In the genomic region with DNA sequence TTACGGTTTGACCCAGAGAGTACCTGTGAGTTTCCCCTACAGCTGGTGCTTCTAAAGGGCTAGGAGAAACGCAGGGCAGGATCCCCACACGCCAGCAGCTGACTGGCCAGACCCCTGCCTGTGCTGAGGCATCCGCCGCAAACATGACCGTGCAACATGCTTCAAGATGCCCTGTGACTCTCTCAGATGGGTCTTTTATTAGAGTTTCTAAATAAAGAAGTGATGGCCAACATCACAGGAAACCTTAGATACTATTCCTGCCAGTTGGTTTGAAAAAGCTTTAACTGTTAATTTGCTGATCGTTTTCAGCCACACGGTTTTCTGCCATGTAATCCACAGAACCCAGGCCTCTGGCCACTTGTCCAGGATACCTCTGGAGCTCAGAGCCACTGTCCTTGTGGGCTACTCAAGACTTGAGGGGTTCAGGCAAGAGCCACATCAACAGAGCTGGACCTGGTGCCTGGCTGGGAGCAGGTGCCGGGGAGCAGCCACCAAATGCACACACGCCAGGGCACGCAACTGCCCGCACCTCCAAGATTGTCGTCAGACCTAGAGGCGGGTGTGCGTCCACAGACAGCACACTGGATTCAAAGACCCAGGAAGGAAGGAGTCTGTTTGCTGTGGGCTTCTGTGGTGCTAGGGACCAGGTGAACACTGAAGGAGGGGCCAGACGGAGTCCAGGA, we compare ENCODE assay signal across 14 cellular contexts.
DNase-seq lines count a peak whose midpoint lies in the region; ATAC-seq and TF ChIP-seq lines count a peak whose summit lies in the region.
"Had no signal": no experiment of that assay in that cellular context is flagged by ENCODE, and none has a peak within 500 bp of the region (broad histone marks: within the 10 kb centered on the region; RNA-seq: fewer than 3 reads in every experiment).

No MANE protein-coding gene starts in this region.

- H4K20me1 ChIP-seq in Karpas-422 (ENCODE audit: insufficient read depth, low read depth, low read length), result peaks cover 45% of the 10 kb centered on the region; the same call in 1 of the 2 replicates

- peaks cover 80% of the 10 kb centered on the region for H3K79me2 ChIP-seq in Karpas-422 (ENCODE audit: low read length)

- H3K9ac ChIP-seq in Karpas-422 (ENCODE audit: low read length), result no peak overlapping the region

- no peak overlapping the region for H3K27ac ChIP-seq in Karpas-422 (ENCODE audit: low read length)
- H3K27ac ChIP-seq: C4-2B, pancreas, PC-9 had no signal

- H3K27me3 Mint-ChIP-seq in Caco-2 (ENCODE audit: insufficient read depth, unreplicated experiment) (no peaks in the 10 kb centered on the region), osteocyte (ENCODE audit: unreplicated experiment) (no peaks in the 10 kb centered on the region)
- H3K27me3 Mint-ChIP-seq in activated CD8-positive, alpha-beta T cell treated with anti-CD3 and anti-CD28 coated beads, Interleukin-2, amount 10 ng/mL, durations not matched to agents 7 days and 5 days (ENCODE audit: low read depth), result no peaks in the 10 kb centered on the region

- CTCF ChIA-PET in Caco-2 (lab: Charles Lee), result interaction anchor here (1.0 kb wide), 1 partner anchor 47 kb away, joined by 3 read pairs; no protein-coding TSS in a partner anchor
- CTCF ChIA-PET in activated CD8-positive, alpha-beta T cell treated with anti-CD3 and anti-CD28 coated beads, Interleukin-2, amount 10 ng/mL, durations not matched to agents 7 days and 5 days (lab: Charles Lee), result interaction anchor here (0.8 to 2.4 kb wide), 6 partner anchors 16 to 221 kb away, joined by 3 to 12 read pairs (median 4); a partner anchor contains a TSS

- H3K4me3 ChIP-seq in Caco-2 (ENCODE audit: low read depth, low read length), result no peak overlapping the region
- no peak overlapping the region for H3K4me3 ChIP-seq in Karpas-422 (ENCODE audit: low read length)
- H3K4me3 ChIP-seq: pancreas, PC-9 had no signal

- DNase-seq in Caco-2 (no peak), left cardiac atrium (peak; percentile 32), osteocyte (ENCODE audit: extremely low spot score, unreplicated experiment) (no peak), cerebellum (ENCODE audit: low spot score) (no peak), AG08396 (ENCODE audit: low spot score) (no peak), Karpas-422 (no peak), NCI-H146 (lab: John Stamatoyannopoulos, UW) (no peak)
- DNase-seq in activated CD8-positive, alpha-beta T cell treated with anti-CD3 and anti-CD28 coated beads, Interleukin-2, amount 10 ng/mL, durations not matched to agents 7 days and 5 days, result no peak
- DNase-seq: activated CD8-positive, alpha-beta memory T cell treated with anti-CD3 and anti-CD28 coated beads for 24 hours; left colon; PC-9; stimulated activated CD4-positive, alpha-beta T cell treated with anti-CD3 and anti-CD28 coated beads, Interleukin-1b, Interleukin-23, amount 100 ng/mL, for 48 hours had no signal

- H3K9me2 ChIP-seq in Karpas-422 (replicated peaks; ENCODE audit: insufficient read depth, low read length), result no peaks in the 10 kb centered on the region

- peaks cover 16% of the 10 kb centered on the region for H3K4me1 ChIP-seq in Caco-2
- peaks cover 12% of the 10 kb centered on the region for H3K4me1 ChIP-seq in Karpas-422 (ENCODE audit: low read length)

- no peak for ATAC-seq in activated CD8-positive, alpha-beta T cell treated with anti-CD3 and anti-CD28 coated beads, Interleukin-2, amount 10 ng/mL, durations not matched to agents 7 days and 5 days
- ATAC-seq in left cardiac atrium, result peak; percentile 10 to 24
- ATAC-seq: left colon, pancreas had no signal

- H3K4me3 Mint-ChIP-seq in Caco-2 (ENCODE audit: unreplicated experiment) (no peak overlapping the region), osteocyte (ENCODE audit: unreplicated experiment) (no peak overlapping the region)
- no peak overlapping the region for H3K4me3 Mint-ChIP-seq in activated CD8-positive, alpha-beta T cell treated with anti-CD3 and anti-CD28 coated beads, Interleukin-2, amount 10 ng/mL, durations not matched to agents 7 days and 5 days

- no peak overlapping the region for H3K4me2 ChIP-seq in Karpas-422 (ENCODE audit: low read depth, low read length, poor library complexity, severe bottlenecking)
- H3K4me2 ChIP-seq: PC-9 had no signal

- intact Hi-C loops in Caco-2 (cut with micrococcal nuclease; ENCODE audit: unreplicated experiment) (no loop called here), left cardiac atrium (cut with DNase I) (loop anchor here (10.0 kb wide), 2 partner anchors 59 to 169 kb away; a partner anchor contains a TSS)

- H3K9me3 Mint-ChIP-seq in Caco-2 (ENCODE audit: unreplicated experiment) (no peaks in the 10 kb centered on the region), osteocyte (ENCODE audit: unreplicated experiment) (no peaks in the 10 kb centered on the region)
- H3K9me3 Mint-ChIP-seq in activated CD8-positive, alpha-beta T cell treated with anti-CD3 and anti-CD28 coated beads, Interleukin-2, amount 10 ng/mL, durations not matched to agents 7 days and 5 days (ENCODE audit: insufficient read depth), result no peaks in the 10 kb centered on the region

- H3K4me1 Mint-ChIP-seq in Caco-2 (ENCODE audit: low read depth, unreplicated experiment) (peaks cover 36% of the 10 kb centered on the region), osteocyte (ENCODE audit: unreplicated experiment) (peaks cover 51% of the 10 kb centered on the region)
- H3K4me1 Mint-ChIP-seq in activated CD8-positive, alpha-beta T cell treated with anti-CD3 and anti-CD28 coated beads, Interleukin-2, amount 10 ng/mL, durations not matched to agents 7 days and 5 days (ENCODE audit: low read depth), result peaks cover 74% of the 10 kb centered on the region

- H3K9me3 ChIP-seq in Caco-2 (no peaks in the 10 kb centered on the region), Karpas-422 (ENCODE audit: low read length) (no peaks in the 10 kb centered on the region)
- H3K9me3 ChIP-seq: pancreas had no signal

- H3K36me3 ChIP-seq in Caco-2 (ENCODE audit: control insufficient read depth, insufficient read depth, low read length) (no peaks in the 10 kb centered on the region), Karpas-422 (ENCODE audit: insufficient read depth, low read length) (no peaks in the 10 kb centered on the region)
- H3K36me3 ChIP-seq: pancreas had no signal

- H3K36me3 Mint-ChIP-seq in Caco-2 (ENCODE audit: insufficient read depth, unreplicated experiment), result peaks cover 84% of the 10 kb centered on the region
- H3K36me3 Mint-ChIP-seq in activated CD8-positive, alpha-beta T cell treated with anti-CD3 and anti-CD28 coated beads, Interleukin-2, amount 10 ng/mL, durations not matched to agents 7 days and 5 days (ENCODE audit: low read depth), result peaks cover 9% of the 10 kb centered on the region
- no peaks in the 10 kb centered on the region for H3K36me3 Mint-ChIP-seq in osteocyte (ENCODE audit: unreplicated experiment)

- no peaks in the 10 kb centered on the region for H3K27me3 ChIP-seq in Caco-2 (replicated peaks; ENCODE audit: control insufficient read depth, insufficient read depth, low read length)
- no peaks in the 10 kb centered on the region for H3K27me3 ChIP-seq in Karpas-422 (ENCODE audit: low read length)
- H3K27me3 ChIP-seq: pancreas had no signal

- H3K27ac Mint-ChIP-seq in Caco-2 (ENCODE audit: unreplicated experiment) (peak overlapping the region; percentile 90), osteocyte (ENCODE audit: unreplicated experiment) (peak overlapping the region; percentile 23)
- peak overlapping the region; percentile 48 for H3K27ac Mint-ChIP-seq in activated CD8-positive, alpha-beta T cell treated with anti-CD3 and anti-CD28 coated beads, Interleukin-2, amount 10 ng/mL, durations not matched to agents 7 days and 5 days

- TF ChIP-seq CTCF in Caco-2 (IDR thresholded peaks at IDR 0.05; ENCODE audit: insufficient read depth in 1 of 2, low read depth in 1 of 2, low read length in 1 of 2, severe bottlenecking in 1 of 2, unreplicated experiment in 1 of 2), result no peak
- TF ChIP-seq CTCF in osteocyte (IDR thresholded peaks at IDR 0.05), result no peak

- no TSS peak for BruUV-seq in Caco-2 (replicated peaks; lab: Mats Ljungman, UMichigan)

- H2AFZ ChIP-seq in Karpas-422 (ENCODE audit: low read length), result no peak overlapping the region
- H2AFZ ChIP-seq: PC-9 had no signal

- POLR2A ChIA-PET in Caco-2 (lab: Charles Lee), result no interaction called here
- POLR2A ChIA-PET in activated CD8-positive, alpha-beta T cell treated with anti-CD3 and anti-CD28 coated beads, Interleukin-2, amount 10 ng/mL, durations not matched to agents 7 days and 5 days (lab: Charles Lee), result no interaction called here

Comparison
In these comparisons a context has a peak if more than half of its experiments do, and no peak if none do; other contexts are left out.
1. H3K27ac Mint-ChIP-seq: peak in every context shown above with its lines; median percentile 90 in Caco-2; 48 in activated CD8-positive, alpha-beta T cell treated with anti-CD3 and anti-CD28 coated beads, Interleukin-2, amount 10 ng/mL, durations not matched to agents 7 days and 5 days; 23 in osteocyte.